In genomic region chr3:67000006-67000405, GRCh38 we compare ENCODE assay signal across 9 cellular contexts. TPM values are rescaled to one million over a fixed set of nuclear protein-coding genes. Genes with fewer than 3 reads are reported as not detected.
A peak's percentile ranks its signal among the peaks of the same experiment; 100 is the strongest.
DNase-seq lines count a peak whose midpoint lies in the region; ATAC-seq and TF ChIP-seq lines count a peak whose summit lies in the region.
"Had no signal": no experiment of that assay in that cellular context is flagged by ENCODE, and none has a peak within 500 bp of the region (broad histone marks: within the 10 kb centered on the region; RNA-seq: fewer than 3 reads in every experiment).

No MANE protein-coding gene starts in this region.

- H3K27me3 ChIP-seq in right cardiac atrium (ENCODE audit: control insufficient read depth, insufficient read depth), result no peaks in the 10 kb centered on the region
- H3K27me3 ChIP-seq in SU-DHL-6 (ENCODE audit: low read length), result no peaks in the 10 kb centered on the region
- peaks cover 0 to 4% (median 0%) of the 10 kb centered on the region in 7 donors for H3K27me3 ChIP-seq in spleen (replicated peaks in 1 of 7)

- H3K9ac ChIP-seq in SU-DHL-6 (ENCODE audit: low read length), result peak overlapping the region; percentile 67

- H3K4me1 ChIP-seq in right cardiac atrium (ENCODE audit: control insufficient read depth, insufficient read depth, low read length) (no peaks in the 10 kb centered on the region), spleen (peaks cover 4 to 73% (median 26%) of the 10 kb centered on the region in 6 donors)

- peaks cover 25% of the 10 kb centered on the region for H3F3A ChIP-seq in SU-DHL-6 (ENCODE audit: insufficient read depth)

- H2AFZ ChIP-seq in SU-DHL-6 (ENCODE audit: low read depth, low read length, severe bottlenecking), result no peak overlapping the region

- H3K4me2 ChIP-seq in SU-DHL-6 (ENCODE audit: low read depth, low read length, poor library complexity, severe bottlenecking), result peak overlapping the region; percentile 99

- H3K9me2 ChIP-seq in SU-DHL-6 (replicated peaks; ENCODE audit: insufficient read depth, low read length), result no peaks in the 10 kb centered on the region

- no peak overlapping the region for H3K27ac ChIP-seq in right cardiac atrium (ENCODE audit: low read length)
- H3K27ac ChIP-seq in SU-DHL-6 (ENCODE audit: low read depth, low read length), result peak overlapping the region; percentile 84
- H3K27ac ChIP-seq in spleen, result peak overlapping the region in 7 of 8 donors; percentile 81 to 94 (median 93)

- H3K36me3 ChIP-seq in SU-DHL-6 (ENCODE audit: low read length) (peaks cover 37% of the 10 kb centered on the region), spleen (peaks cover 0 to 26% (median 10%) of the 10 kb centered on the region in 6 donors)

- intact Hi-C loops in right cardiac atrium (cut with DNase I) (no loop called here), Right ventricle myocardium inferior (cut with DNase I) (no loop called here), spleen (cut with DNase I; ENCODE audit: low total_unique reads) (no loop called here)

- 61% methylated on average over 2 of the region's 2 CpGs for WGBS in right cardiac atrium
- WGBS in spleen, 5 donors, result 41 to 59% (median 48%) methylated on average over 2 of the region's 2 CpGs

- TF ChIP-seq CTCF in SU-DHL-6 (IDR thresholded peaks at IDR 0.05; ENCODE audit: insufficient read depth, low read length, poor library complexity, severe bottlenecking) (no peak), spleen (IDR thresholded peaks at IDR 0.05 in 8 of 11, conservative IDR thresholded peaks at IDR 0.05 in 3 of 11) (no peak)

- no peak for ATAC-seq in right cardiac atrium
- no peak for ATAC-seq in Right ventricle myocardium inferior
- ATAC-seq in HG03097 (IDR thresholded peaks at IDR 0.05; ENCODE audit: low FRiP score, unreplicated experiment), result peak; percentile 30

- no peaks in the 10 kb centered on the region for H3K9me3 ChIP-seq in right cardiac atrium (ENCODE audit: control insufficient read depth, low read length)
- no peaks in the 10 kb centered on the region for H3K9me3 ChIP-seq in SU-DHL-6 (ENCODE audit: insufficient read depth, low read length)
- no peaks in the 10 kb centered on the region for H3K9me3 ChIP-seq in spleen

- H3K79me2 ChIP-seq in SU-DHL-6 (ENCODE audit: insufficient read depth, low read length), result peaks cover 68% of the 10 kb centered on the region

- H4K20me1 ChIP-seq in SU-DHL-6 (ENCODE audit: low read depth, low read length), result peaks cover 36% of the 10 kb centered on the region

- TF ChIP-seq POLR2A in spleen (IDR thresholded peaks at IDR 0.05), result peak in 1 of 3 donors; percentile 75

- peak overlapping the region; percentile 0 for H3K4me3 ChIP-seq in right cardiac atrium (ENCODE audit: low read length)
- H3K4me3 ChIP-seq in SU-DHL-6 (ENCODE audit: insufficient read depth, low read length, poor library complexity, severe bottlenecking), result peak overlapping the region; percentile 74
- peak overlapping the region in 5 of 8 donors; percentile 1 to 100 (median 97) for H3K4me3 ChIP-seq in spleen

- DNase-seq in right cardiac atrium (no peak), Right ventricle myocardium inferior (ENCODE audit: missing footprints) (no peak), spleen (no peak), LoVo (ENCODE audit: low spot score) (no peak), H4 (ENCODE audit: low spot score) (no peak), NCI-H146 (lab: John Stamatoyannopoulos, UW) (no peak)
- DNase-seq: activated naive CD8-positive, alpha-beta T cell treated with anti-CD3 and anti-CD28 coated beads, Interleukin-2, amount 10 ng/mL, durations not matched to agents 7 days and 5 days had no signal

RNA-seq across cellular contexts. Expression of gene KBTBD8, which starts 1.9 kb away (rescaled TPM):
- total RNA-seq in right cardiac atrium (1 to 10 TPM; 5.5 to 7.1 (median 5.6) TPM), Right ventricle myocardium inferior (4.1 TPM), spleen (10 to 100 TPM; 11.9 to 31.9 (median 14.5) TPM)
- polyA plus RNA-seq in right cardiac atrium (2.0 TPM), spleen (10 to 100 TPM in 2 of 3 donors, 1 to 10 TPM in 1; 9.8 to 10.5 (median 10.2) TPM)
- total RNA-seq in H4 (2014; rRNA removed; shearing (Covaris generic)), result 2.6 and 2.9 TPM in 2 replicates

Comparison
In these comparisons a context has a peak if more than half of its experiments do, and no peak if none do; other contexts are left out.
1. H3K4me3 ChIP-seq: peak in every context shown above with its lines; median percentile 97 in spleen; 74 in SU-DHL-6; 0 in right cardiac atrium.